Comparison of ENCODE assay signal across 1 cellular context in genomic region chr19:55689366-55690108, GRCh38.
TF ChIP-seq lines count a peak whose summit lies in the region.

No MANE protein-coding gene starts in this region.

TF ChIP-seq in K562, 482 proteins besides CTCF, POLR2A, EP300 and RAD21:
- TF ChIP-seq SFPQ (IDR thresholded peaks at IDR 0.05; ENCODE audit: low read depth, low read length) (no peak), POLR2G (IDR thresholded peaks at IDR 0.05; ENCODE audit: low read depth, low read length) (0 out of 2 replicates have a peak, but pooled peaks have one; percentile 11), RBFOX2 (IDR thresholded peaks at IDR 0.05; ENCODE audit: low read depth, low read length) (peak; percentile 11)
TF ChIP-seq in K562: peak in this region for 2.
